8 cellular contexts compared by ENCODE assay signal in genomic region chr5:52802272-52803011, GRCh38. TPM values are rescaled to one million over a fixed set of nuclear protein-coding genes. Genes with fewer than 3 reads are reported as not detected.
DNase-seq lines count a peak whose midpoint lies in the region; ATAC-seq and TF ChIP-seq lines count a peak whose summit lies in the region.

No MANE protein-coding gene starts in this region.

- CTCF ChIA-PET in Panc1 (lab: Charles Lee), result no interaction called here

- H3K9me3 Mint-ChIP-seq in effector memory CD8-positive, alpha-beta T cell, result no peaks in the 10 kb centered on the region

- no peak for ATAC-seq in Panc1
- ATAC-seq in HG03439 (IDR thresholded peaks at IDR 0.05; ENCODE audit: unreplicated experiment), result no peak
- ATAC-seq in effector memory CD8-positive, alpha-beta T cell (replicated peaks), result no peak
- no peak for ATAC-seq in HG03571 (IDR thresholded peaks at IDR 0.05; ENCODE audit: unreplicated experiment)

- H3K4me3 ChIP-seq in GM12865 (ENCODE audit: low read depth, low read length) (peak overlapping the region; percentile 66), Panc1 (ENCODE audit: low read depth in 2 of 2, low read length in 2 of 2) (peak overlapping the region; percentile 73 to 94), epithelial cell of proximal tubule (ENCODE audit: low read depth, low read length) (peak overlapping the region; percentile 82), retinal pigment epithelial cell (ENCODE audit: low read length) (peak overlapping the region; percentile 86)

- H3K9me3 ChIP-seq in Panc1 (ENCODE audit: control insufficient read depth, insufficient read depth, low read depth, low read length), result no peaks in the 10 kb centered on the region

- H3K36me3 ChIP-seq in Panc1 (ENCODE audit: control insufficient read depth, insufficient read depth, low read length), result peaks cover 23% of the 10 kb centered on the region

- peak overlapping the region in 1 of 2 donors; percentile 97 for H3K4me3 Mint-ChIP-seq in effector memory CD8-positive, alpha-beta T cell

- no peaks in the 10 kb centered on the region for H3K27me3 Mint-ChIP-seq in effector memory CD8-positive, alpha-beta T cell

- peaks cover 40 to 43% of the 10 kb centered on the region in 2 donors for H3K4me1 Mint-ChIP-seq in effector memory CD8-positive, alpha-beta T cell (ENCODE audit: low read depth in 2 of 2)

- intact Hi-C loops in Panc1 (cut with micrococcal nuclease; ENCODE audit: unreplicated experiment), result no loop called here

- no TSS peak for BruUV-seq in Panc1 (replicated peaks; lab: Mats Ljungman, UMichigan)

- in situ Hi-C loops in Panc1 (cut with HindIII; ENCODE audit: low pct_unique_long_range_greater_than_20kb, low sequenced_read_pairs), result no loop called here

- DNase-seq in GM12865 (ENCODE audit: low read depth) (no peak), Panc1 (ENCODE audit: low read depth, low spot score) (no peak), epithelial cell of proximal tubule (ENCODE audit: low read depth) (no peak), retinal pigment epithelial cell (ENCODE audit: low read depth) (no peak), amniotic stem cell (lab: John Stamatoyannopoulos, UW) (no peak)
- no peak for DNase-seq in effector memory CD8-positive, alpha-beta T cell

- peak overlapping the region; percentile 57; the same call in 1 of the 2 replicates for H3K27ac ChIP-seq in Panc1 (ENCODE audit: low read length)

- POLR2A ChIA-PET in Panc1 (lab: Charles Lee), result no interaction called here

- H3K4me1 ChIP-seq in Panc1 (ENCODE audit: control insufficient read depth, insufficient read depth, low read length), result peaks cover 28% of the 10 kb centered on the region

- no peaks in the 10 kb centered on the region for H3K27me3 ChIP-seq in Panc1 (ENCODE audit: control insufficient read depth, insufficient read depth, low read length)

- H3K36me3 Mint-ChIP-seq in effector memory CD8-positive, alpha-beta T cell (ENCODE audit: insufficient read depth), result peaks cover 26% of the 10 kb centered on the region

- no peak overlapping the region for H3K27ac Mint-ChIP-seq in effector memory CD8-positive, alpha-beta T cell

- TF ChIP-seq CTCF in GM12865 (IDR thresholded peaks at IDR 0.05; ENCODE audit: insufficient read depth, low read depth, low read length, missing control alignments) (no peak), Panc1 (IDR thresholded peaks at IDR 0.05) (no peak), epithelial cell of proximal tubule (conservative IDR thresholded peaks at IDR 0.05; ENCODE audit: low read depth, low read length) (no peak), retinal pigment epithelial cell (conservative IDR thresholded peaks at IDR 0.05; ENCODE audit: low read depth, low read length) (no peak)

RNA-seq across cellular contexts. Expression of gene ITGA1, which starts 14.7 kb away (rescaled TPM):
- total RNA-seq in Panc1 (2021; ENCODE audit: unreplicated experiment) (1.6 TPM), epithelial cell of proximal tubule (2.2 and 3.2 TPM in 2 replicates)
- 0.06 TPM for polyA plus RNA-seq in Panc1 (2012; ENCODE audit: insufficient read length)

RNA-seq across cellular contexts. Expression of gene PELO, which starts 14.7 kb away (rescaled TPM):
- 12.4 TPM for total RNA-seq in Panc1 (2021; ENCODE audit: unreplicated experiment)
- 9.4 TPM for polyA plus RNA-seq in Panc1 (2012; ENCODE audit: insufficient read length)
- 10.6 and 17.7 TPM in 2 replicates for total RNA-seq in epithelial cell of proximal tubule
